1 cellular context compared by ENCODE assay signal in the genomic region with DNA sequence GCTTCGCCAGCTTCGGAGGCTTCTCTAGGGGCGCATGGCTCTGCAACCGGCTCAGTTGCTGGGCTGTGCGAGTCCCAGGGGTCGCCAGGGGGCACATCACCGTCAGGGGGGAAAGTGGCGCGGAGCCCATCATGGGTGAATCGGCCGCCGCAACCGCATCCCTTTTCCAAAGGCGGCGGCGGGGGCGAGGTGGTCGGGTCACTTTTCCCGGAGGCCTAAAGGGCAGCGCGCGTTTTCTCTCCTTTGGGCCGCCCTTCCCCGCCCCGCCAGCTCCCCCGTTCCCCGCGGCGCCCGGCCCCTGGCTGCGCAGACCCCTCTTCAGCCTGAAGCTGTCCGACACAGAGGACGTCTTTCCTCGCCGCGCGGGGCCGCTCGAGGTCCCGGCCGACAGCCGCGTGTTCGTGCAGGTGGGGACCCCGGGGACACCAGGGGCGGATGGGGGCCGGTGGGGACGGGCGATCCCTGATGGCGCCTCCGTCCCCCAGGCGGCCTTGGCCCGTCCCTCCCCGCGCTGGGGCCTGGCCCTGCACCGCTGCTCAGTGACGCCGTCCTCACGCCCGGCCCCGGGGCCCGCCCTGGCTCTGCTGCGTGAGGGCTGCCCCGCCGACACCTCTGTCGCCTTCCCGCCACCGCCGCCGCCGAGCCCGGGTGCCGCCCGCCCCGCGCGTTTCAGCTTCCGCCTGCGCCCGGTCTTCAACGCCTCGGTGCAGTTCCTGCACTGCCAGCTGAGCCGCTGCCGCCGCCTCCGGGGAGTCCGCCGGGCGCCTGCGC.
TF ChIP-seq lines count a peak whose summit lies in the region.

No MANE protein-coding gene starts in this region.

TF ChIP-seq in HepG2, 621 proteins besides CTCF, POLR2A, EP300 and RAD21 (continued from another document and continues in another):
- TF ChIP-seq, protein P1, sequence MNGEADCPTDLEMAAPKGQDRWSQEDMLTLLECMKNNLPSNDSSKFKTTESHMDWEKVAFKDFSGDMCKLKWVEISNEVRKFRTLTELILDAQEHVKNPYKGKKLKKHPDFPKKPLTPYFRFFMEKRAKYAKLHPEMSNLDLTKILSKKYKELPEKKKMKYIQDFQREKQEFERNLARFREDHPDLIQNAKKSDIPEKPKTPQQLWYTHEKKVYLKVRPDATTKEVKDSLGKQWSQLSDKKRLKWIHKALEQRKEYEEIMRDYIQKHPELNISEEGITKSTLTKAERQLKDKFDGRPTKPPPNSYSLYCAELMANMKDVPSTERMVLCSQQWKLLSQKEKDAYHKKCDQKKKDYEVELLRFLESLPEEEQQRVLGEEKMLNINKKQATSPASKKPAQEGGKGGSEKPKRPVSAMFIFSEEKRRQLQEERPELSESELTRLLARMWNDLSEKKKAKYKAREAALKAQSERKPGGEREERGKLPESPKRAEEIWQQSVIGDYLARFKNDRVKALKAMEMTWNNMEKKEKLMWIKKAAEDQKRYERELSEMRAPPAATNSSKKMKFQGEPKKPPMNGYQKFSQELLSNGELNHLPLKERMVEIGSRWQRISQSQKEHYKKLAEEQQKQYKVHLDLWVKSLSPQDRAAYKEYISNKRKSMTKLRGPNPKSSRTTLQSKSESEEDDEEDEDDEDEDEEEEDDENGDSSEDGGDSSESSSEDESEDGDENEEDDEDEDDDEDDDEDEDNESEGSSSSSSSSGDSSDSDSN (CRISPR knock-in tag; IDR thresholded peaks at IDR 0.05), result peak; percentile 76
- 0 out of 2 replicates have a peak, but pooled peaks have one; percentile 18 for TF ChIP-seq JUN (CRISPR knock-in tag; IDR thresholded peaks at IDR 0.05)
- no peak; the same call in 1 of the 2 replicates for TF ChIP-seq ZNF703 (CRISPR knock-in tag; IDR thresholded peaks at IDR 0.05; ENCODE audit: borderline replicate concordance)
- TF ChIP-seq NR2F6 (IDR thresholded peaks at IDR 0.05), result no peak
- no peak for TF ChIP-seq NR2F6 (CRISPR knock-in tag; IDR thresholded peaks at IDR 0.05)
- TF ChIP-seq, protein P2, sequence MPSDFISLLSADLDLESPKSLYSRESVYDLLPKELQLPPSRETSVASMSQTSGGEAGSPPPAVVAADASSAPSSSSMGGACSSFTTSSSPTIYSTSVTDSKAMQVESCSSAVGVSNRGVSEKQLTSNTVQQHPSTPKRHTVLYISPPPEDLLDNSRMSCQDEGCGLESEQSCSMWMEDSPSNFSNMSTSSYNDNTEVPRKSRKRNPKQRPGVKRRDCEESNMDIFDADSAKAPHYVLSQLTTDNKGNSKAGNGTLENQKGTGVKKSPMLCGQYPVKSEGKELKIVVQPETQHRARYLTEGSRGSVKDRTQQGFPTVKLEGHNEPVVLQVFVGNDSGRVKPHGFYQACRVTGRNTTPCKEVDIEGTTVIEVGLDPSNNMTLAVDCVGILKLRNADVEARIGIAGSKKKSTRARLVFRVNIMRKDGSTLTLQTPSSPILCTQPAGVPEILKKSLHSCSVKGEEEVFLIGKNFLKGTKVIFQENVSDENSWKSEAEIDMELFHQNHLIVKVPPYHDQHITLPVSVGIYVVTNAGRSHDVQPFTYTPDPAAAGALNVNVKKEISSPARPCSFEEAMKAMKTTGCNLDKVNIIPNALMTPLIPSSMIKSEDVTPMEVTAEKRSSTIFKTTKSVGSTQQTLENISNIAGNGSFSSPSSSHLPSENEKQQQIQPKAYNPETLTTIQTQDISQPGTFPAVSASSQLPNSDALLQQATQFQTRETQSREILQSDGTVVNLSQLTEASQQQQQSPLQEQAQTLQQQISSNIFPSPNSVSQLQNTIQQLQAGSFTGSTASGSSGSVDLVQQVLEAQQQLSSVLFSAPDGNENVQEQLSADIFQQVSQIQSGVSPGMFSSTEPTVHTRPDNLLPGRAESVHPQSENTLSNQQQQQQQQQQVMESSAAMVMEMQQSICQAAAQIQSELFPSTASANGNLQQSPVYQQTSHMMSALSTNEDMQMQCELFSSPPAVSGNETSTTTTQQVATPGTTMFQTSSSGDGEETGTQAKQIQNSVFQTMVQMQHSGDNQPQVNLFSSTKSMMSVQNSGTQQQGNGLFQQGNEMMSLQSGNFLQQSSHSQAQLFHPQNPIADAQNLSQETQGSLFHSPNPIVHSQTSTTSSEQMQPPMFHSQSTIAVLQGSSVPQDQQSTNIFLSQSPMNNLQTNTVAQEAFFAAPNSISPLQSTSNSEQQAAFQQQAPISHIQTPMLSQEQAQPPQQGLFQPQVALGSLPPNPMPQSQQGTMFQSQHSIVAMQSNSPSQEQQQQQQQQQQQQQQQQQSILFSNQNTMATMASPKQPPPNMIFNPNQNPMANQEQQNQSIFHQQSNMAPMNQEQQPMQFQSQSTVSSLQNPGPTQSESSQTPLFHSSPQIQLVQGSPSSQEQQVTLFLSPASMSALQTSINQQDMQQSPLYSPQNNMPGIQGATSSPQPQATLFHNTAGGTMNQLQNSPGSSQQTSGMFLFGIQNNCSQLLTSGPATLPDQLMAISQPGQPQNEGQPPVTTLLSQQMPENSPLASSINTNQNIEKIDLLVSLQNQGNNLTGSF (CRISPR knock-in tag; IDR thresholded peaks at IDR 0.05), result no peak
- TF ChIP-seq, protein P3, sequence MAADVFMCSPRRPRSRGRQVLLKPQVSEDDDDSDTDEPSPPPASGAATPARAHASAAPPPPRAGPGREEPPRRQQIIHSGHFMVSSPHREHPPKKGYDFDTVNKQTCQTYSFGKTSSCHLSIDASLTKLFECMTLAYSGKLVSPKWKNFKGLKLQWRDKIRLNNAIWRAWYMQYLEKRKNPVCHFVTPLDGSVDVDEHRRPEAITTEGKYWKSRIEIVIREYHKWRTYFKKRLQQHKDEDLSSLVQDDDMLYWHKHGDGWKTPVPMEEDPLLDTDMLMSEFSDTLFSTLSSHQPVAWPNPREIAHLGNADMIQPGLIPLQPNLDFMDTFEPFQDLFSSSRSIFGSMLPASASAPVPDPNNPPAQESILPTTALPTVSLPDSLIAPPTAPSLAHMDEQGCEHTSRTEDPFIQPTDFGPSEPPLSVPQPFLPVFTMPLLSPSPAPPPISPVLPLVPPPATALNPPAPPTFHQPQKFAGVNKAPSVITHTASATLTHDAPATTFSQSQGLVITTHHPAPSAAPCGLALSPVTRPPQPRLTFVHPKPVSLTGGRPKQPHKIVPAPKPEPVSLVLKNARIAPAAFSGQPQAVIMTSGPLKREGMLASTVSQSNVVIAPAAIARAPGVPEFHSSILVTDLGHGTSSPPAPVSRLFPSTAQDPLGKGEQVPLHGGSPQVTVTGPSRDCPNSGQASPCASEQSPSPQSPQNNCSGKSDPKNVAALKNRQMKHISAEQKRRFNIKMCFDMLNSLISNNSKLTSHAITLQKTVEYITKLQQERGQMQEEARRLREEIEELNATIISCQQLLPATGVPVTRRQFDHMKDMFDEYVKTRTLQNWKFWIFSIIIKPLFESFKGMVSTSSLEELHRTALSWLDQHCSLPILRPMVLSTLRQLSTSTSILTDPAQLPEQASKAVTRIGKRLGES (CRISPR knock-in tag; IDR thresholded peaks at IDR 0.05; ENCODE audit: borderline replicate concordance), result no peak
- no peak for TF ChIP-seq SOX6 (IDR thresholded peaks at IDR 0.05)
- TF ChIP-seq SOX6 (CRISPR knock-in tag; IDR thresholded peaks at IDR 0.05), result no peak
- no peak for TF ChIP-seq MXI1 (IDR thresholded peaks at IDR 0.05; ENCODE audit: borderline replicate concordance, low read depth, low read length)
- no peak for TF ChIP-seq ZNF382 (CRISPR knock-in tag; IDR thresholded peaks at IDR 0.05; ENCODE audit: borderline replicate concordance)
- TF ChIP-seq ZFYVE20 (CRISPR knock-in tag; IDR thresholded peaks at IDR 0.05; ENCODE audit: borderline replicate concordance, low read depth), result no peak
- no peak for TF ChIP-seq KLF11 (CRISPR knock-in tag; IDR thresholded peaks at IDR 0.05)
- no peak for TF ChIP-seq ZNF737 (CRISPR knock-in tag; IDR thresholded peaks at IDR 0.05; ENCODE audit: borderline replicate concordance)
- no peak for TF ChIP-seq GFI1 (CRISPR knock-in tag; IDR thresholded peaks at IDR 0.05; ENCODE audit: borderline replicate concordance)
- TF ChIP-seq SATB2 (CRISPR knock-in tag; IDR thresholded peaks at IDR 0.05), result no peak; the same call in 1 of the 2 replicates
- TF ChIP-seq ZNF251 (CRISPR knock-in tag; IDR thresholded peaks at IDR 0.05), result no peak
- TF ChIP-seq CREB1 (IDR thresholded peaks at IDR 0.05), result no peak
- no peak for TF ChIP-seq CREB1 (CRISPR knock-in tag; IDR thresholded peaks at IDR 0.05)
- TF ChIP-seq USF2 (IDR thresholded peaks at IDR 0.05; ENCODE audit: low read depth, low read length), result no peak
- no peak for TF ChIP-seq USF2 (CRISPR knock-in tag; IDR thresholded peaks at IDR 0.05; ENCODE audit: borderline replicate concordance)
- TF ChIP-seq ZBTB44 (CRISPR knock-in tag; IDR thresholded peaks at IDR 0.05), result no peak
- TF ChIP-seq ZNF292 (CRISPR knock-in tag; IDR thresholded peaks at IDR 0.05; ENCODE audit: borderline replicate concordance, low read depth), result no peak
- TF ChIP-seq HNF4A (CRISPR knock-in tag; IDR thresholded peaks at IDR 0.05), result 0 out of 2 replicates have a peak, but pooled peaks have one; percentile 18
- no peak for TF ChIP-seq ZBTB8A (CRISPR knock-in tag; IDR thresholded peaks at IDR 0.05; ENCODE audit: borderline replicate concordance, low read depth)
- no peak for TF ChIP-seq ZBED4 (CRISPR knock-in tag; IDR thresholded peaks at IDR 0.05; ENCODE audit: borderline replicate concordance)
- TF ChIP-seq ZNF660 (CRISPR knock-in tag; IDR thresholded peaks at IDR 0.05; ENCODE audit: borderline replicate concordance, low read depth), result no peak
- TF ChIP-seq BCL6 (CRISPR knock-in tag; IDR thresholded peaks at IDR 0.05), result no peak
- no peak for TF ChIP-seq CREM (IDR thresholded peaks at IDR 0.05)
- no peak for TF ChIP-seq CREM (CRISPR knock-in tag; IDR thresholded peaks at IDR 0.05)
- peak; percentile 48 for TF ChIP-seq MYC (CRISPR knock-in tag; IDR thresholded peaks at IDR 0.05; ENCODE audit: borderline replicate concordance)
- TF ChIP-seq ZNF12 (CRISPR knock-in tag; IDR thresholded peaks at IDR 0.05), result no peak
- TF ChIP-seq, protein P4, sequence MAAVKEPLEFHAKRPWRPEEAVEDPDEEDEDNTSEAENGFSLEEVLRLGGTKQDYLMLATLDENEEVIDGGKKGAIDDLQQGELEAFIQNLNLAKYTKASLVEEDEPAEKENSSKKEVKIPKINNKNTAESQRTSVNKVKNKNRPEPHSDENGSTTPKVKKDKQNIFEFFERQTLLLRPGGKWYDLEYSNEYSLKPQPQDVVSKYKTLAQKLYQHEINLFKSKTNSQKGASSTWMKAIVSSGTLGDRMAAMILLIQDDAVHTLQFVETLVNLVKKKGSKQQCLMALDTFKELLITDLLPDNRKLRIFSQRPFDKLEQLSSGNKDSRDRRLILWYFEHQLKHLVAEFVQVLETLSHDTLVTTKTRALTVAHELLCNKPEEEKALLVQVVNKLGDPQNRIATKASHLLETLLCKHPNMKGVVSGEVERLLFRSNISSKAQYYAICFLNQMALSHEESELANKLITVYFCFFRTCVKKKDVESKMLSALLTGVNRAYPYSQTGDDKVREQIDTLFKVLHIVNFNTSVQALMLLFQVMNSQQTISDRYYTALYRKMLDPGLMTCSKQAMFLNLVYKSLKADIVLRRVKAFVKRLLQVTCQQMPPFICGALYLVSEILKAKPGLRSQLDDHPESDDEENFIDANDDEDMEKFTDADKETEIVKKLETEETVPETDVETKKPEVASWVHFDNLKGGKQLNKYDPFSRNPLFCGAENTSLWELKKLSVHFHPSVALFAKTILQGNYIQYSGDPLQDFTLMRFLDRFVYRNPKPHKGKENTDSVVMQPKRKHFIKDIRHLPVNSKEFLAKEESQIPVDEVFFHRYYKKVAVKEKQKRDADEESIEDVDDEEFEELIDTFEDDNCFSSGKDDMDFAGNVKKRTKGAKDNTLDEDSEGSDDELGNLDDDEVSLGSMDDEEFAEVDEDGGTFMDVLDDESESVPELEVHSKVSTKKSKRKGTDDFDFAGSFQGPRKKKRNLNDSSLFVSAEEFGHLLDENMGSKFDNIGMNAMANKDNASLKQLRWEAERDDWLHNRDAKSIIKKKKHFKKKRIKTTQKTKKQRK (IDR thresholded peaks at IDR 0.05; ENCODE audit: low read length), result no peak
